8 cellular contexts compared by ENCODE assay signal in the genomic region with DNA sequence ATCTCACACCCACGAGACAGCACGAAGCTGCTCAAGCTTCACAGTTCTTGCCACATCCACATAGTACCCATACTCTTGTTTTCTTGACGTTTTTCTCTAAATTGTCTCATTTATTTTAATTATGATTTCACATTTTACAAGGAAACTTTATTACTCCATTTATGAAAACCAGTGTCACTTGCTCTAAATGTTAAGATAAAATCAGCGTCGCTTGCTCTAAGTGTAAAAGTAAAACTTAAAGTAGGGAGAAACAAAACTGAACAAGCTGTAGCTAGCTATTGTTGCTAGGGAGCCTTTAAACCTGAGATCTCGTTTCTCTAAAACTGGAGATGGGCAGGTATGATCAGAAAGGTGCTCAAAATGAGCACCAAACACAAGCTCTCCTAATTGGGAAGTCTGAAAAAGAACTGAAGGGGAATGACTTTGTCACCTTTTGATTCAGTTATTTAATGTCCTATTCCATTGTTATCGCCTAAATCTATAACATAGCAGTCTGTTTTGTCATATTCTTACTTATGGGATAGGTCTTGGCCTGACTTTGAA. TPM values are rescaled to one million over a fixed set of nuclear protein-coding genes. Genes with fewer than 3 reads are reported as not detected.
A peak's percentile ranks its signal among the peaks of the same experiment; 100 is the strongest.
DNase-seq lines count a peak whose midpoint lies in the region; ATAC-seq, FAIRE-seq and TF ChIP-seq lines count a peak whose summit lies in the region.

No MANE protein-coding gene starts in this region.

- H2BK120ac ChIP-seq in mesendoderm (ENCODE audit: low read depth, low read length) = no peak overlapping the region

- 14% methylated on average over 7 of the region's 7 CpGs for WGBS in GM12878 (ENCODE audit: insufficient coverage, insufficient replicate concordance, low lambda C conversion rate, missing lambda C conversion rate)
- no CpG with 5 or more reads among the region's 7 CpGs for WGBS in mesendoderm (ENCODE audit: extremely low coverage, insufficient coverage, low lambda C conversion rate)

- no peak overlapping the region for H4K5ac ChIP-seq in mesendoderm (ENCODE audit: low read length)

- H3K4me3 ChIP-seq in GM12878 = peak overlapping the region; percentile 76
- peak overlapping the region; percentile 78 for H3K4me3 ChIP-seq in mesendoderm (ENCODE audit: low read length)

- H3K4me1 ChIP-seq in GM12878 (ENCODE audit: control insufficient read depth, insufficient read depth, low read length) (peaks cover 14% of the 10 kb centered on the region; the same call in 1 of the 2 replicates), mesendoderm (ENCODE audit: control insufficient read depth, low read depth, low read length) (peaks cover 6% of the 10 kb centered on the region)

- intact Hi-C loops in GM12878 (cut with micrococcal nuclease; ENCODE audit: unreplicated experiment) = loop anchor here (2.0 kb wide), 1 partner anchor 42 kb away; no protein-coding TSS in a partner anchor

- in situ Hi-C loops in GM12878 (cut with MboI) = no loop called here

- H2BK5ac ChIP-seq in mesendoderm (ENCODE audit: low read length) = peak overlapping the region; percentile 70

- H2AK5ac ChIP-seq in mesendoderm (ENCODE audit: low read length) = no peak overlapping the region

- H3K36me3 ChIP-seq in GM12878 (ENCODE audit: control insufficient read depth in 2 of 2, insufficient read depth in 2 of 2, low read length in 1 of 2) = no peaks in the 10 kb centered on the region
- peaks cover 2% of the 10 kb centered on the region for H3K36me3 ChIP-seq in mesendoderm (ENCODE audit: control insufficient read depth, insufficient read depth, low read length)

- H3K4me1 Mint-ChIP-seq in stimulated activated naive CD8-positive, alpha-beta T cell treated with anti-CD3 and anti-CD28 coated beads, Interleukin-15, Interleukin-2, amounts not matched to agents 100 ng/mL and 50 ng/mL, for 24 hours (ENCODE audit: low read depth) = peaks cover 59% of the 10 kb centered on the region

- peak overlapping the region; percentile 95 for H2AFZ ChIP-seq in GM12878 (ENCODE audit: control insufficient read depth, low read depth, low read length)

- POLR2A ChIA-PET in GM12878 (lab: Charles Lee) = interaction anchor here (0.6 to 6.0 kb wide), 17 partner anchors 10 to 320 kb away, joined by 3 to 40 read pairs (median 4); partner anchors contain the start of genes COPG1 and EFCAB12

- no peak for DNase-seq in stimulated activated naive CD8-positive, alpha-beta T cell treated with anti-CD3 and anti-CD28 coated beads, Interleukin-15, Interleukin-2, amounts not matched to agents 100 U/mL and 50 U/mL, for 24 hours
- DNase-seq in GM12878 (ENCODE audit: low read depth, low spot score) (no peak), mesendoderm (no peak), AG08395 (ENCODE audit: low spot score) (no peak)
- no peak for DNase-seq in stimulated activated naive CD4-positive, alpha-beta T cell treated with Interleukin-2 at 50 U/mL for 16 hours (lab: John Stamatoyannopoulos, UW)
- no peak for DNase-seq in effector CD8-positive, alpha-beta T cell (lab: John Stamatoyannopoulos, UW)

- no peak for TF ChIP-seq CTCF in GM12878 (IDR thresholded peaks at IDR 0.05 in 2 of 3, conservative IDR thresholded peaks at IDR 0.05 in 1 of 3; ENCODE audit: control insufficient read depth in 2 of 3, extremely low read depth in 1 of 3, insufficient read depth in 1 of 3, low read depth in 3 of 3, low read length in 3 of 3)

- TF ChIP-seq POLR2A in GM12878 (IDR thresholded peaks at IDR 0.05; ENCODE audit: low read depth, low read length) = no peak

- peak overlapping the region; percentile 91 for H3K27ac ChIP-seq in GM12878 (ENCODE audit: control insufficient read depth, insufficient read depth)
- H3K27ac ChIP-seq in mesendoderm (ENCODE audit: low read depth, low read length) = peak overlapping the region; percentile 90

- peak overlapping the region; percentile 90 for H3K9ac ChIP-seq in GM12878 (ENCODE audit: control insufficient read depth, insufficient read depth, low read length)
- H3K9ac ChIP-seq in mesendoderm (ENCODE audit: low read length) = peak overlapping the region; percentile 93

- BruUV-seq in GM12878 (replicated peaks; lab: Mats Ljungman, UMichigan) = TSS peak; percentile 69

- CTCF ChIA-PET in GM12878 (lab: Yijun Ruan, JAX) = interaction anchor here (1.0 to 5.5 kb wide), 8 partner anchors 9 to 125 kb away, joined by 3 to 43 read pairs (median 7); a partner anchor contains a TSS

- no peak overlapping the region for H2BK15ac ChIP-seq in mesendoderm (replicated peaks; ENCODE audit: low read depth)

- peaks cover 44% of the 10 kb centered on the region for H3K79me2 ChIP-seq in GM12878 (ENCODE audit: control insufficient read depth, insufficient read depth, low read length)
- peaks cover 12% of the 10 kb centered on the region for H3K79me2 ChIP-seq in mesendoderm (ENCODE audit: control insufficient read depth, insufficient read depth, low read length)

- RAD21 ChIA-PET in GM12878 (lab: Charles Lee; ENCODE audit: unreplicated experiment) = interaction anchor here (0.9 to 3.8 kb wide), 9 partner anchors 13 to 57 kb away, joined by 3 to 22 read pairs (median 5); partner anchors contain the start of gene EFCAB12

- no peaks in the 10 kb centered on the region for H3K9me3 ChIP-seq in GM12878 (replicated peaks; ENCODE audit: control insufficient read depth, insufficient read depth, low read length)

- no peak for FAIRE-seq in GM12878 (lab: Jason Lieb, UNC)

- H3K27ac Mint-ChIP-seq in stimulated activated naive CD8-positive, alpha-beta T cell treated with anti-CD3 and anti-CD28 coated beads, Interleukin-15, Interleukin-2, amounts not matched to agents 100 ng/mL and 50 ng/mL, for 24 hours = peak overlapping the region; percentile 97

- H4K20me1 ChIP-seq in GM12878 (ENCODE audit: control insufficient read depth, insufficient read depth) = no peaks in the 10 kb centered on the region

- H3K27me3 ChIP-seq in GM12878 (replicated peaks in 1 of 2; ENCODE audit: control insufficient read depth in 2 of 2, insufficient read depth in 2 of 2, low read length in 1 of 2) = no peaks in the 10 kb centered on the region
- no peaks in the 10 kb centered on the region for H3K27me3 ChIP-seq in mesendoderm (ENCODE audit: insufficient read depth, low read length, poor library complexity)

- TF ChIP-seq EP300 in GM12878 (IDR thresholded peaks at IDR 0.05; ENCODE audit: borderline replicate concordance in 1 of 2, control insufficient read depth in 1 of 2, low read depth in 2 of 2, low read length in 2 of 2) = no peak

- SMC1A ChIA-PET in GM12878 (lab: Charles Lee; ENCODE audit: uncharacterized antibody, unreplicated experiment) = interaction anchor here (0.6 to 14.5 kb wide), 12 partner anchors 10 to 386 kb away, joined by 3 to 275 read pairs (median 4); partner anchors contain the start of gene EFCAB12

- no peaks in the 10 kb centered on the region for H3K9me3 Mint-ChIP-seq in stimulated activated naive CD8-positive, alpha-beta T cell treated with anti-CD3 and anti-CD28 coated beads, Interleukin-15, Interleukin-2, amounts not matched to agents 100 ng/mL and 50 ng/mL, for 24 hours

- H3K18ac ChIP-seq in mesendoderm (ENCODE audit: low read length) = peak overlapping the region; percentile 60

- peak overlapping the region; percentile 75 for H3K23ac ChIP-seq in mesendoderm (ENCODE audit: low read length)

- no peak overlapping the region for H3K4ac ChIP-seq in mesendoderm (ENCODE audit: low read depth, low read length)

- H3K79me1 ChIP-seq in mesendoderm (ENCODE audit: low read length) = peaks cover 4% of the 10 kb centered on the region

- no peak for TF ChIP-seq RAD21 in GM12878 (IDR thresholded peaks at IDR 0.05; ENCODE audit: insufficient read depth, low read depth, low read length)

- ATAC-seq in stimulated activated naive CD8-positive, alpha-beta T cell treated with anti-CD3 and anti-CD28 coated beads, Interleukin-15, Interleukin-2, amounts not matched to agents 100 U/mL and 50 U/mL, for 24 hours = no peak
- ATAC-seq in GM12878 (no peak), HG02642 (IDR thresholded peaks at IDR 0.05; ENCODE audit: poor library complexity, unreplicated experiment) (no peak)

- peak overlapping the region; percentile 93 for H3K4me2 ChIP-seq in GM12878 (ENCODE audit: control insufficient read depth, insufficient read depth)
- peak overlapping the region; percentile 77 for H3K4me2 ChIP-seq in mesendoderm (ENCODE audit: low read length)

- peak overlapping the region; percentile 94 for H3K4me3 Mint-ChIP-seq in stimulated activated naive CD8-positive, alpha-beta T cell treated with anti-CD3 and anti-CD28 coated beads, Interleukin-15, Interleukin-2, amounts not matched to agents 100 ng/mL and 50 ng/mL, for 24 hours

- peak overlapping the region; percentile 96 for H3K56ac ChIP-seq in mesendoderm (ENCODE audit: low read length)

- no peaks in the 10 kb centered on the region for H3K27me3 Mint-ChIP-seq in stimulated activated naive CD8-positive, alpha-beta T cell treated with anti-CD3 and anti-CD28 coated beads, Interleukin-15, Interleukin-2, amounts not matched to agents 100 ng/mL and 50 ng/mL, for 24 hours

- H4K8ac ChIP-seq in mesendoderm (ENCODE audit: low read depth, low read length) = no peak overlapping the region

- peaks cover 26% of the 10 kb centered on the region for H3K36me3 Mint-ChIP-seq in stimulated activated naive CD8-positive, alpha-beta T cell treated with anti-CD3 and anti-CD28 coated beads, Interleukin-15, Interleukin-2, amounts not matched to agents 100 ng/mL and 50 ng/mL, for 24 hours (ENCODE audit: low read depth)

RNA-seq across cellular contexts. Expression of gene IFT122, which starts 0.7 kb away (rescaled TPM):
- total RNA-seq in GM12878 (2013; cell fraction: nucleolus; rRNA removed) = 29.5 and 44.4 TPM in 2 replicates
- total RNA-seq in GM12878 (2014; rRNA removed) (8.3 and 10.4 TPM in 2 replicates), GM12878 (2014; rRNA removed; fragmentation: Illumina TruSeq; extraction: Trizol) (6.4 and 6.6 TPM in 2 replicates), GM12878 (2021) (12.2 and 12.9 TPM in 2 replicates)
- polyA plus RNA-seq in GM12878 (2011; ENCODE audit: low read depth) = 13.7 TPM
- polyA plus RNA-seq in GM12878 (2011; rRNA removed) (6.4 and 8.6 TPM in 2 replicates), GM12878 (2014; fragmentation: Illumina TruSeq; extraction: Trizol) (6.7 and 12.1 TPM in 2 replicates), GM12878 (2014; fragmentation: Nextera tagmentation; extraction: Ambion mirVana) (1 to 10 TPM; 1.8 to 2.0 TPM), GM12878 (2014; rRNA removed) (8.1 TPM in 2 replicates), GM12878 (2016; fragmentation: Nextera tagmentation; extraction: Ambion mirVana) (10 to 100 TPM; 13.8 to 19.2 TPM)
- polyA plus RNA-seq in GM12878 (2011; cell fraction: cytosol; rRNA removed) = 8.4 and 8.5 TPM in 2 replicates
- polyA plus RNA-seq in GM12878 (2011; cell fraction: nucleus; rRNA removed) = 39.3 and 42.4 TPM in 2 replicates
- 9.4 and 10.7 TPM in 2 replicates for polyA plus RNA-seq in GM12878 (2012)
- polyA minus RNA-seq in GM12878 (2011; rRNA and poly(A)+ RNA removed) = 15.3 and 22.0 TPM in 2 replicates
- 4.8 and 5.1 TPM in 2 replicates for polyA minus RNA-seq in GM12878 (2011; cell fraction: cytosol; rRNA and poly(A)+ RNA removed)
- polyA minus RNA-seq in GM12878 (2011; cell fraction: nucleus; rRNA and poly(A)+ RNA removed) = 19.5 and 28.5 TPM in 2 replicates
- polyA plus RNA-seq in mesendoderm (2013, experiment 1 of 2) = 14.8 TPM
- 14.7 TPM for polyA plus RNA-seq in mesendoderm (2013, experiment 2 of 2)

RNA-seq across cellular contexts. Expression of gene MBD4, which starts 1.0 kb away (rescaled TPM):
- total RNA-seq in GM12878 (2013; cell fraction: nucleolus; rRNA removed) = 61.6 and 66.5 TPM in 2 replicates
- total RNA-seq in GM12878 (2014; rRNA removed) (46.1 and 57.9 TPM in 2 replicates), GM12878 (2014; rRNA removed; fragmentation: Illumina TruSeq; extraction: Trizol) (56.6 and 57.2 TPM in 2 replicates), GM12878 (2021) (42.2 and 44.1 TPM in 2 replicates)
- 21.6 TPM for polyA plus RNA-seq in GM12878 (2011; ENCODE audit: low read depth)
- polyA plus RNA-seq in GM12878 (2011; rRNA removed) (43.9 and 65.4 TPM in 2 replicates), GM12878 (2014; fragmentation: Illumina TruSeq; extraction: Trizol) (59.0 and 71.3 TPM in 2 replicates), GM12878 (2014; fragmentation: Nextera tagmentation; extraction: Ambion mirVana) (10 to 100 TPM; 17.7 to 23.6 TPM), GM12878 (2014; rRNA removed) (48.2 and 51.8 TPM in 2 replicates), GM12878 (2016; fragmentation: Nextera tagmentation; extraction: Ambion mirVana) (10 to 100 TPM; 52.8 to 54.7 TPM)
- 13.3 and 15.3 TPM in 2 replicates for polyA plus RNA-seq in GM12878 (2011; cell fraction: cytosol; rRNA removed)
- polyA plus RNA-seq in GM12878 (2011; cell fraction: nucleus; rRNA removed) = 58.2 and 77.4 TPM in 2 replicates
- polyA plus RNA-seq in GM12878 (2012) = 31.3 and 41.5 TPM in 2 replicates
- 19.3 and 21.9 TPM in 2 replicates for polyA minus RNA-seq in GM12878 (2011; rRNA and poly(A)+ RNA removed)
- polyA minus RNA-seq in GM12878 (2011; cell fraction: cytosol; rRNA and poly(A)+ RNA removed) = 8.2 and 11.1 TPM in 2 replicates
- polyA minus RNA-seq in GM12878 (2011; cell fraction: nucleus; rRNA and poly(A)+ RNA removed) = 36.0 and 51.6 TPM in 2 replicates
- polyA plus RNA-seq in mesendoderm (2013, experiment 1 of 2) = 44.4 TPM
- 43.9 TPM for polyA plus RNA-seq in mesendoderm (2013, experiment 2 of 2)

RNA-seq across cellular contexts. Expression of gene EFCAB12, which starts 12.3 kb away (rescaled TPM):
- 4.6 and 4.8 TPM in 2 replicates for total RNA-seq in GM12878 (2013; cell fraction: nucleolus; rRNA removed)
- total RNA-seq in GM12878 (2014; rRNA removed) (0.34 and 0.38 TPM in 2 replicates), GM12878 (2014; rRNA removed; fragmentation: Illumina TruSeq; extraction: Trizol) (0.27 and 0.37 TPM in 2 replicates), GM12878 (2021) (0.61 and 0.67 TPM in 2 replicates)
- polyA plus RNA-seq in GM12878 (2011; ENCODE audit: low read depth) = 0.38 TPM
- polyA plus RNA-seq in GM12878 (2011; rRNA removed) (0.36 and 0.38 TPM in 2 replicates), GM12878 (2014; fragmentation: Illumina TruSeq; extraction: Trizol) (0.30 and 0.66 TPM in 2 replicates), GM12878 (2014; fragmentation: Nextera tagmentation; extraction: Ambion mirVana) (under 1 TPM; 0.02 to 0.03 TPM), GM12878 (2014; rRNA removed) (0.81 and 0.85 TPM in 2 replicates), GM12878 (2016; fragmentation: Nextera tagmentation; extraction: Ambion mirVana) (under 1 TPM; 0.21 to 0.32 TPM)
- 0.37 and 0.47 TPM in 2 replicates for polyA plus RNA-seq in GM12878 (2011; cell fraction: cytosol; rRNA removed)
- 2.6 and 3.3 TPM in 2 replicates for polyA plus RNA-seq in GM12878 (2011; cell fraction: nucleus; rRNA removed)
- 0.84 and 0.97 TPM in 2 replicates for polyA plus RNA-seq in GM12878 (2012)
- polyA minus RNA-seq in GM12878 (2011; rRNA and poly(A)+ RNA removed) = 0.95 and 1.2 TPM in 2 replicates
- polyA minus RNA-seq in GM12878 (2011; cell fraction: cytosol; rRNA and poly(A)+ RNA removed) = not detected in 2 replicates
- polyA minus RNA-seq in GM12878 (2011; cell fraction: nucleus; rRNA and poly(A)+ RNA removed) = 1.1 and 1.4 TPM in 2 replicates
- 0.29 TPM for polyA plus RNA-seq in mesendoderm (2013, experiment 1 of 2)
- polyA plus RNA-seq in mesendoderm (2013, experiment 2 of 2) = 0.35 TPM
